In genomic region chr3:123743121-123743520, GRCh38 we compare ENCODE assay signal across 20 cellular contexts.
"Had no signal": no experiment of that assay in that cellular context is flagged by ENCODE, and none has a peak within 500 bp of the region (broad histone marks: within the 10 kb centered on the region; RNA-seq: fewer than 3 reads in every experiment).

No MANE protein-coding gene starts in this region.

- FAIRE-seq: keratinocyte had no signal

- DNase-seq: activated CD4-positive, alpha-beta T cell treated with anti-CD3 and anti-CD28 coated beads for 36 hours; activated CD4-positive, alpha-beta T cell treated with anti-CD3 and anti-CD28 coated beads, Interleukin-2, amount 50 U/mL, for 48 hours; activated naive CD8-positive, alpha-beta T cell treated with anti-CD3 and anti-CD28 coated beads for 36 hours; amygdala; body of pancreas; caudate nucleus; cortex of kidney; foreskin melanocyte; hypothalamus; midbrain; occipital lobe; posterior cingulate gyrus; stimulated activated CD8-positive, alpha-beta memory T cell treated with anti-CD3 and anti-CD28 coated beads, Interleukin-4, amount 100 ng/mL, for 48 hours; stimulated activated naive CD4-positive, alpha-beta T cell; transverse colon; uterus had no signal

- H3K36me3 ChIP-seq: esophagus muscularis mucosa, transverse colon, uterus had no signal

- H3K9me3 ChIP-seq: body of pancreas, esophagus muscularis mucosa, transverse colon, uterus had no signal

- H3K4me3 ChIP-seq: body of pancreas, esophagus muscularis mucosa, transverse colon, uterus had no signal

- H3K27me3 ChIP-seq: body of pancreas, esophagus muscularis mucosa, transverse colon, uterus had no signal

- H3K4me1 ChIP-seq: body of pancreas had no signal

- ATAC-seq: activated CD4-positive, alpha-beta T cell treated with anti-CD3 and anti-CD28 coated beads for 36 hours; body of pancreas; left lobe of liver; WTC11 had no signal
